ENCODE assay signal across 13 cellular contexts in genomic region chr4:10442976-10443375, GRCh38.
"Had no signal": no experiment of that assay in that cellular context is flagged by ENCODE, and none has a peak within 500 bp of the region (broad histone marks: within the 10 kb centered on the region; RNA-seq: fewer than 3 reads in every experiment).

No MANE protein-coding gene starts in this region.

- H3K27me3 ChIP-seq: testis, upper lobe of right lung had no signal

- H3K27ac Mint-ChIP-seq: activated CD4-positive, alpha-beta memory T cell treated with anti-CD3 and anti-CD28 coated beads for 36 hours; activated naive CD8-positive, alpha-beta T cell had no signal

- H3K4me1 ChIP-seq: testis, upper lobe of right lung had no signal

- H3K9me3 ChIP-seq: testis, upper lobe of right lung had no signal

- H3K27ac ChIP-seq: testis, upper lobe of right lung, VCaP had no signal

- H3K4me1 Mint-ChIP-seq: neural crest cell had no signal

- H3K27me3 Mint-ChIP-seq: activated CD4-positive, alpha-beta memory T cell treated with anti-CD3 and anti-CD28 coated beads for 36 hours; activated naive CD8-positive, alpha-beta T cell had no signal

- H3K4me3 ChIP-seq: testis, upper lobe of right lung had no signal

- H3K4me3 Mint-ChIP-seq: activated CD4-positive, alpha-beta memory T cell treated with anti-CD3 and anti-CD28 coated beads for 36 hours; activated naive CD8-positive, alpha-beta T cell; activated T-cell treated with anti-CD3 and anti-CD28 coated beads, Interleukin-2, amount 50 U/mL, for 4 hours; neural crest cell had no signal

- DNase-seq: activated CD4-positive, alpha-beta memory T cell treated with anti-CD3 and anti-CD28 coated beads for 36 hours; activated effector memory CD4-positive, alpha-beta T cell treated with anti-CD3 and anti-CD28 coated beads, Interleukin-2, amount 50 U/mL, for 16 hours; activated T-cell treated with anti-CD3 and anti-CD28 coated beads, Interleukin-2, amount 50 U/mL, for 4 hours; aorta; foreskin melanocyte; stimulated activated CD4-positive, alpha-beta T cell treated with anti-CD3 and anti-CD28 coated beads, Interleukin-2, amount 100 ng/mL, for 48 hours; stimulated activated naive CD4-positive, alpha-beta T cell treated with Interleukin-2 at 50 U/mL for 16 hours; T-helper 2 cell; testis; upper lobe of right lung had no signal

- ATAC-seq: activated T-cell treated with anti-CD3 and anti-CD28 coated beads, Interleukin-2, amount 50 U/mL, for 4 hours; upper lobe of right lung had no signal
